11 cellular contexts compared by ENCODE assay signal in the genomic region with DNA sequence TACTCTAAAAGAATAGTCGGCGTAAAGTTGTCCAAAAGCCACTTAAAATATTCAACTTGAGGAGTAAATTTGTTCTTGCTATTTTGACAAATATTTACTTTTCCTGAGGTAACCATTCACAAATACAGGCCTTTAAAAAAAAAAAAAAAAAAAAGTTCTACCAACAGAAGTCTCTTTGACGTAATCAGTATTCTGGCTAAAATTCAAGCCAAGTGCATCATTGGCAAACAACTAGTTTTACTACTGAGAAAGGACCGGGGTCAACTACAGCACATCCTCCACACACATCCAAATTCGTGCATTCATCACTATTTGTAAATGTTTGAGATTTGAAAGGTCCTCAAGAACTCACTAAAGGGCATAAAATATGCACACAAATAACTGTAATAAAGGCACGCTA. TPM values are rescaled to one million over a fixed set of nuclear protein-coding genes. Genes with fewer than 3 reads are reported as not detected.
DNase-seq lines count a peak whose midpoint lies in the region; ATAC-seq, FAIRE-seq and TF ChIP-seq lines count a peak whose summit lies in the region.
"Had no signal": no experiment of that assay in that cellular context is flagged by ENCODE, and none has a peak within 500 bp of the region (broad histone marks: within the 10 kb centered on the region; RNA-seq: fewer than 3 reads in every experiment).

No MANE protein-coding gene starts in this region.

- POLR2A ChIA-PET in A549 (lab: Yijun Ruan, JAX) (interaction anchor here (0.6 to 2.7 kb wide), 2 partner anchors 45 to 119 kb away, joined by 4 to 12 read pairs; partner anchors contain the start of gene LHPP), HEK293T (lab: Yijun Ruan, JAX) (no interaction called here)

- CTCF ChIA-PET in A549 (lab: Yijun Ruan, JAX) = interaction anchor here (0.6 to 4.8 kb wide), 7 partner anchors 12 to 1204 kb away, joined by 3 to 25 read pairs (median 5); no protein-coding TSS in a partner anchor
- CTCF ChIA-PET in HEK293T (lab: Yijun Ruan, JAX) = interaction anchor here (1.0 kb wide), 1 partner anchor 28 kb away, joined by 4 read pairs; no protein-coding TSS in a partner anchor

- H3K36me3 ChIP-seq in mesodermal cell (ENCODE audit: control insufficient read depth, insufficient read depth, low read length) = peaks cover 20% of the 10 kb centered on the region
- H3K36me3 ChIP-seq: adrenal gland had no signal

- TF ChIP-seq RAD21 in A549 (conservative IDR thresholded peaks at IDR 0.05 in 1 of 2, IDR thresholded peaks at IDR 0.05 in 1 of 2) = no peak

- TF ChIP-seq EP300 in A549 (IDR thresholded peaks at IDR 0.05) = no peak

- 58% methylated on average over 6 of the region's 6 CpGs for WGBS in A549 (ENCODE audit: missing lambda C conversion rate)
- WGBS in mesodermal cell (ENCODE audit: insufficient coverage in 2 of 2), 2 experiments = 100% methylated on average over 1 of the region's 6 CpGs; no CpG with 5 or more reads in 1 of the 2 experiments

- H3K4me2 ChIP-seq in A549 = peak overlapping the region; percentile 86

- TF ChIP-seq CTCF in A549 (IDR thresholded peaks at IDR 0.05) = no peak
- TF ChIP-seq CTCF in choroid plexus epithelial cell (conservative IDR thresholded peaks at IDR 0.05; ENCODE audit: low read depth, low read length) = no peak

- H3K4me1 ChIP-seq in A549 (peaks cover 21% of the 10 kb centered on the region), mesodermal cell (ENCODE audit: control insufficient read depth, insufficient read depth, low read length, poor library complexity, severe bottlenecking) (peaks cover 2% of the 10 kb centered on the region)

- peak in 1 of 2 experiments; percentile 31 for DNase-seq in A549 (ENCODE audit: low read depth in 1 of 2, low spot score in 1 of 2)
- no peak for DNase-seq in HEK293T (ENCODE audit: extremely low spot score)
- DNase-seq in choroid plexus epithelial cell (ENCODE audit: low read depth) = peak; percentile 63
- DNase-seq in iPS-NIHi11 (ENCODE audit: low spot score) = no peak
- no peak for DNase-seq in GM19239 (ENCODE audit: insufficient read length, low spot score)
- DNase-seq in NOMO-1 treated with dmso at 0.1 percent for 144 hours (lab: John Stamatoyannopoulos, UW; ENCODE audit: unreplicated experiment) = no peak
- DNase-seq: NCI-H524 treated with DMSO at 0.1 percent for 48 hours had no signal

- ATAC-seq in A549 (no peak), HG03097 (IDR thresholded peaks at IDR 0.05; ENCODE audit: low FRiP score, unreplicated experiment) (no peak)

- H3K27ac ChIP-seq in A549 (no peak overlapping the region), mesodermal cell (ENCODE audit: low read depth, low read length, severe bottlenecking) (no peak overlapping the region)

- TF ChIP-seq POLR2A in A549 (IDR thresholded peaks at IDR 0.05; ENCODE audit: low read length) = no peak

- no peak for FAIRE-seq in A549 (lab: Jason Lieb, UNC)
- no peak for FAIRE-seq in GM19239 (lab: Jason Lieb, UNC)
- FAIRE-seq: TTC549 had no signal

- H3K4me3 ChIP-seq in A549 (no peak overlapping the region), choroid plexus epithelial cell (ENCODE audit: low read depth, low read length) (no peak overlapping the region), mesodermal cell (ENCODE audit: extremely low read depth, insufficient read depth, low read length, poor library complexity, severe bottlenecking) (peak overlapping the region; percentile 79)

- H3K9me3 ChIP-seq in A549 (no peaks in the 10 kb centered on the region), mesodermal cell (ENCODE audit: control insufficient read depth, low read length) (no peaks in the 10 kb centered on the region)
- H3K9me3 ChIP-seq: adrenal gland had no signal

TF ChIP-seq in A549, 52 proteins besides CTCF, POLR2A, EP300 and RAD21 (continues in another document):
- TF ChIP-seq EHF (CRISPR knock-in tag; IDR thresholded peaks at IDR 0.05) (no peak), BHLHE40 (IDR thresholded peaks at IDR 0.05; ENCODE audit: low read depth, low read length) (no peak), MAFK (IDR thresholded peaks at IDR 0.05; ENCODE audit: partially characterized antibody) (no peak), CHD4 (IDR thresholded peaks at IDR 0.05; ENCODE audit: borderline replicate concordance) (no peak), HOXB5 (CRISPR knock-in tag; IDR thresholded peaks at IDR 0.05) (no peak), NR3C1 (IDR thresholded peaks at IDR 0.05) (no peak), CEBPB (IDR thresholded peaks at IDR 0.05) (no peak), ZFP36 (IDR thresholded peaks at IDR 0.05; ENCODE audit: borderline replicate concordance, partially characterized antibody) (no peak), TP53 (CRISPR knock-in tag; IDR thresholded peaks at IDR 0.05) (no peak), SMC3 (IDR thresholded peaks at IDR 0.05) (no peak), NPAS2 (CRISPR knock-in tag; IDR thresholded peaks at IDR 0.05; ENCODE audit: borderline replicate concordance) (no peak), PHF8 (IDR thresholded peaks at IDR 0.05; ENCODE audit: borderline replicate concordance, low read depth) (no peak)
- TF ChIP-seq, protein P1, sequence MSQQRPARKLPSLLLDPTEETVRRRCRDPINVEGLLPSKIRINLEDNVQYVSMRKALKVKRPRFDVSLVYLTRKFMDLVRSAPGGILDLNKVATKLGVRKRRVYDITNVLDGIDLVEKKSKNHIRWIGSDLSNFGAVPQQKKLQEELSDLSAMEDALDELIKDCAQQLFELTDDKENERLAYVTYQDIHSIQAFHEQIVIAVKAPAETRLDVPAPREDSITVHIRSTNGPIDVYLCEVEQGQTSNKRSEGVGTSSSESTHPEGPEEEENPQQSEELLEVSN (IDR thresholded peaks at IDR 0.05; ENCODE audit: borderline replicate concordance, low read depth) = no peak

TF ChIP-seq in HEK293T, 16 proteins besides CTCF, POLR2A, EP300 and RAD21:
- TF ChIP-seq L3MBTL2 (conservative IDR thresholded peaks at IDR 0.05) (no peak), SUZ12 (IDR thresholded peaks at IDR 0.05) (no peak), ARNT (IDR thresholded peaks at IDR 0.05) (no peak), LEF1 (IDR thresholded peaks at IDR 0.05; ENCODE audit: borderline replicate concordance) (no peak), ZNF384 (IDR thresholded peaks at IDR 0.05) (peak; percentile 45; the same call in 1 of the 2 replicates)

RNA-seq across cellular contexts. Expression of gene OAT, which starts 2.0 kb away (rescaled TPM):
- polyA plus RNA-seq in A549 (2011; rRNA removed) (82.6 and 97.6 TPM in 2 replicates), A549 (2017; fragmentation: RNase III; extraction: RNeasy Plus Mini Kit Qiagen cat#74134 plus additional on column Dnase treatment) (74.5 to 81.3 TPM (median 75.3 TPM) in 3 replicates)
- 34.2 and 40.9 TPM in 2 replicates for polyA plus RNA-seq in A549 (2012; cell fraction: cytosol; rRNA removed)
- polyA plus RNA-seq in A549 (2012; cell fraction: nucleus; rRNA removed) = 20.9 and 43.4 TPM in 2 replicates
- 34.0 and 40.0 TPM in 2 replicates for polyA minus RNA-seq in A549 (2011; rRNA and poly(A)+ RNA removed)
- polyA plus RNA-seq in mesodermal cell (2013, experiment 1 of 2) = 71.8 TPM
- polyA plus RNA-seq in mesodermal cell (2013, experiment 2 of 2) = 74.8 TPM

RNA-seq across cellular contexts. Expression of gene NKX1-2, which starts 33.1 kb away (rescaled TPM):
- polyA plus RNA-seq in A549 (2011; rRNA removed) (0.16 and 0.20 TPM in 2 replicates), A549 (2017; fragmentation: RNase III; extraction: RNeasy Plus Mini Kit Qiagen cat#74134 plus additional on column Dnase treatment) (0.03 to 0.08 TPM (median 0.03 TPM) in 3 replicates)
- polyA plus RNA-seq in A549 (2012; cell fraction: cytosol; rRNA removed) = 0.01 TPM in 1 of 2 replicates, not detected in the other
- polyA plus RNA-seq in A549 (2012; cell fraction: nucleus; rRNA removed) = not detected in 2 replicates
- polyA minus RNA-seq in A549 (2011; rRNA and poly(A)+ RNA removed) = 0.10 and 0.12 TPM in 2 replicates
- 0.44 TPM for polyA plus RNA-seq in mesodermal cell (2013, experiment 1 of 2)
- 0.30 TPM for polyA plus RNA-seq in mesodermal cell (2013, experiment 2 of 2)
- polyA plus RNA-seq: adrenal gland had no signal

RNA-seq across cellular contexts. Expression of gene LHPP, which starts 44.9 kb away (rescaled TPM):
- polyA plus RNA-seq in A549 (2011; rRNA removed) (18.6 and 21.7 TPM in 2 replicates), A549 (2017; fragmentation: RNase III; extraction: RNeasy Plus Mini Kit Qiagen cat#74134 plus additional on column Dnase treatment) (11.5 to 15.7 TPM (median 14.4 TPM) in 3 replicates)
- 13.2 and 16.1 TPM in 2 replicates for polyA plus RNA-seq in A549 (2012; cell fraction: cytosol; rRNA removed)
- polyA plus RNA-seq in A549 (2012; cell fraction: nucleus; rRNA removed) = 14.0 and 22.8 TPM in 2 replicates
- 10.6 and 15.7 TPM in 2 replicates for polyA minus RNA-seq in A549 (2011; rRNA and poly(A)+ RNA removed)
- 8.4 TPM for polyA plus RNA-seq in mesodermal cell (2013, experiment 1 of 2)
- polyA plus RNA-seq in mesodermal cell (2013, experiment 2 of 2) = 8.4 TPM
